In the genomic region with DNA sequence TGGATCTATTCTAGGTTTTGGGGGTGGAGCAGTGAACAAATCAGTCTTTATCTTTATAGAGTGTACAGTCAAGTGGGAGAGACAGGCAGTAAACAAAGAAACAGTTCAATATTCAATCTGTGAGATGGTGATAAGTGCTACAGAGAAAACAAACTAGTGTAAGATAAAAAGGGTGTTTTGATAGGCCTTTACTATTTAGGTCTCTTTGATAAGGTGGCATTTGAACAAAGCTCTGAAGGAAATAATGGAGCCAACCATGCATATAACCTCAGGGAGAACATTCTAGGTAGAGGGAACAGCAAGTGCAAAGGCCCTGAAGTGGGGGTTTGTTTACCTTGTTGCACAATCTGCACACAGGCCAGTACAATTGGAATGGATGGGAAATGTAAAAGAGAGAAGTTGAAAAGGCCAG, we compare ENCODE assay signal across 18 cellular contexts. TPM values are rescaled to one million over a fixed set of nuclear protein-coding genes. Genes with fewer than 3 reads are reported as not detected.
DNase-seq lines count a peak whose midpoint lies in the region; ATAC-seq and TF ChIP-seq lines count a peak whose summit lies in the region.
"Had no signal": no experiment of that assay in that cellular context is flagged by ENCODE, and none has a peak within 500 bp of the region (broad histone marks: within the 10 kb centered on the region; RNA-seq: fewer than 3 reads in every experiment).

No MANE protein-coding gene starts in this region.

- no peaks in the 10 kb centered on the region for H3K79me2 ChIP-seq in OCI-LY7 (ENCODE audit: insufficient read depth, low read depth, low read length)

- intact Hi-C loops in left ventricle myocardium inferior (cut with micrococcal nuclease) (no loop called here), Right ventricle myocardium inferior (cut with DNase I) (no loop called here), OCI-LY7 (cut with micrococcal nuclease; ENCODE audit: unreplicated experiment) (no loop called here)

- H4K20me1 ChIP-seq in OCI-LY7 (ENCODE audit: insufficient read depth, low read length), result no peaks in the 10 kb centered on the region

- H3K9me3 Mint-ChIP-seq in endodermal cell, result no peaks in the 10 kb centered on the region
- H3K9me3 Mint-ChIP-seq in activated CD4-positive, alpha-beta memory T cell treated with anti-CD3 and anti-CD28 coated beads, Interleukin-2, amount 10 ng/mL, durations not matched to agents 7 days and 5 days, result no peaks in the 10 kb centered on the region
- H3K9me3 Mint-ChIP-seq: CD8-positive, alpha-beta T cell; T-cell had no signal

- no peak for DNase-seq in left ventricle myocardium inferior
- no peak for DNase-seq in Right ventricle myocardium inferior (ENCODE audit: missing footprints)
- peak; percentile 10 for DNase-seq in OCI-LY7 (ENCODE audit: low spot score)
- peak; percentile 11 for DNase-seq in iris pigment epithelial cell (ENCODE audit: low read depth)
- no peak for DNase-seq in A172 (ENCODE audit: low spot score)
- DNase-seq in endodermal cell, result no peak
- DNase-seq in activated CD4-positive, alpha-beta memory T cell treated with anti-CD3 and anti-CD28 coated beads, Interleukin-2, amount 10 ng/mL, durations not matched to agents 7 days and 5 days, result no peak
- DNase-seq: activated effector memory CD4-positive, alpha-beta T cell treated with Interleukin-2 at 50 U/mL for 16 hours; CD8-positive, alpha-beta T cell; hypothalamus; NCI-H1694 treated with DMSO at 0.1 percent for 48 hours; occipital lobe; RPMI8226; sigmoid colon; stimulated activated CD4-positive, alpha-beta T cell treated with anti-CD3 and anti-CD28 coated beads, Interleukin-2, amount 100 ng/mL, for 24 hours; T-cell had no signal

- ATAC-seq in Right ventricle myocardium inferior (no peak), HG03565 (IDR thresholded peaks at IDR 0.05; ENCODE audit: unreplicated experiment) (no peak)
- ATAC-seq: CD8-positive, alpha-beta T cell; T-cell had no signal

- H3K36me3 ChIP-seq in left ventricle myocardium inferior (peaks cover 10% of the 10 kb centered on the region), OCI-LY7 (ENCODE audit: insufficient read depth, low read length) (peaks cover 37% of the 10 kb centered on the region), endodermal cell (ENCODE audit: control insufficient read depth, insufficient read depth, low read length) (peaks cover 15% of the 10 kb centered on the region)
- H3K36me3 ChIP-seq: vagina had no signal

- CTCF ChIA-PET in OCI-LY7 (lab: Charles Lee; ENCODE audit: unreplicated experiment), result no interaction called here
- CTCF ChIA-PET in activated CD4-positive, alpha-beta memory T cell treated with anti-CD3 and anti-CD28 coated beads, Interleukin-2, amount 10 ng/mL, durations not matched to agents 7 days and 5 days (lab: Charles Lee), result no interaction called here

- TF ChIP-seq CTCF in left ventricle myocardium inferior (IDR thresholded peaks at IDR 0.05; ENCODE audit: borderline replicate concordance), result no peak
- no peak for TF ChIP-seq CTCF in OCI-LY7 (conservative IDR thresholded peaks at IDR 0.05; ENCODE audit: low read length)
- TF ChIP-seq CTCF in endodermal cell (conservative IDR thresholded peaks at IDR 0.05), result no peak

- POLR2A ChIA-PET in OCI-LY7 (lab: Charles Lee), result no interaction called here
- POLR2A ChIA-PET in activated CD4-positive, alpha-beta memory T cell treated with anti-CD3 and anti-CD28 coated beads, Interleukin-2, amount 10 ng/mL, durations not matched to agents 7 days and 5 days (lab: Charles Lee), result no interaction called here

- H3K36me3 Mint-ChIP-seq in endodermal cell (ENCODE audit: low read depth), result peaks cover 44% of the 10 kb centered on the region
- peaks cover 42% of the 10 kb centered on the region for H3K36me3 Mint-ChIP-seq in activated CD4-positive, alpha-beta memory T cell treated with anti-CD3 and anti-CD28 coated beads, Interleukin-2, amount 10 ng/mL, durations not matched to agents 7 days and 5 days (ENCODE audit: low read depth)

- peaks cover 16% of the 10 kb centered on the region for H3K4me1 Mint-ChIP-seq in endodermal cell
- H3K4me1 Mint-ChIP-seq in activated CD4-positive, alpha-beta memory T cell treated with anti-CD3 and anti-CD28 coated beads, Interleukin-2, amount 10 ng/mL, durations not matched to agents 7 days and 5 days, result peaks cover 4% of the 10 kb centered on the region

- H3K4me3 Mint-ChIP-seq in endodermal cell, result no peak overlapping the region
- H3K4me3 Mint-ChIP-seq in activated CD4-positive, alpha-beta memory T cell treated with anti-CD3 and anti-CD28 coated beads, Interleukin-2, amount 10 ng/mL, durations not matched to agents 7 days and 5 days, result no peak overlapping the region
- H3K4me3 Mint-ChIP-seq: CD8-positive, alpha-beta T cell; T-cell had no signal

- H3K27ac Mint-ChIP-seq in endodermal cell, result no peak overlapping the region
- H3K27ac Mint-ChIP-seq in activated CD4-positive, alpha-beta memory T cell treated with anti-CD3 and anti-CD28 coated beads, Interleukin-2, amount 10 ng/mL, durations not matched to agents 7 days and 5 days, result no peak overlapping the region
- H3K27ac Mint-ChIP-seq: T-cell had no signal

- H3K9me3 ChIP-seq in left ventricle myocardium inferior (replicated peaks) (no peaks in the 10 kb centered on the region), OCI-LY7 (ENCODE audit: low read length) (no peaks in the 10 kb centered on the region), endodermal cell (ENCODE audit: control insufficient read depth, low read length) (no peaks in the 10 kb centered on the region)
- H3K9me3 ChIP-seq: sigmoid colon, vagina had no signal

- H3K27me3 Mint-ChIP-seq in endodermal cell (ENCODE audit: insufficient read depth), result no peaks in the 10 kb centered on the region
- no peaks in the 10 kb centered on the region for H3K27me3 Mint-ChIP-seq in activated CD4-positive, alpha-beta memory T cell treated with anti-CD3 and anti-CD28 coated beads, Interleukin-2, amount 10 ng/mL, durations not matched to agents 7 days and 5 days
- H3K27me3 Mint-ChIP-seq: T-cell had no signal

- H3K4me3 ChIP-seq in left ventricle myocardium inferior (no peak overlapping the region), OCI-LY7 (ENCODE audit: low read depth, low read length, poor library complexity, severe bottlenecking) (no peak overlapping the region), endodermal cell (ENCODE audit: low read length) (no peak overlapping the region)
- H3K4me3 ChIP-seq: sigmoid colon, vagina had no signal

- H3K27me3 ChIP-seq in left ventricle myocardium inferior (ENCODE audit: low read depth) (no peaks in the 10 kb centered on the region), endodermal cell (ENCODE audit: control insufficient read depth, insufficient read depth, low read length, poor library complexity, severe bottlenecking) (no peaks in the 10 kb centered on the region)
- H3K27me3 ChIP-seq: sigmoid colon, vagina had no signal

- H3K27ac ChIP-seq in left ventricle myocardium inferior (replicated peaks) (peak overlapping the region; percentile 27), OCI-LY7 (ENCODE audit: low read depth, low read length, poor library complexity, severe bottlenecking) (no peak overlapping the region), endodermal cell (ENCODE audit: low read depth, low read length) (no peak overlapping the region)
- H3K27ac ChIP-seq: sigmoid colon, vagina had no signal

- no peak overlapping the region for H2AFZ ChIP-seq in OCI-LY7 (ENCODE audit: low read length)

- H3K4me1 ChIP-seq in left ventricle myocardium inferior, result peaks cover 23% of the 10 kb centered on the region
- peaks cover 8% of the 10 kb centered on the region for H3K4me1 ChIP-seq in OCI-LY7 (ENCODE audit: insufficient read depth, low read length, poor library complexity, severe bottlenecking)
- H3K4me1 ChIP-seq in endodermal cell (ENCODE audit: control insufficient read depth, insufficient read depth, low read length), result no peaks in the 10 kb centered on the region
- H3K4me1 ChIP-seq: vagina had no signal

- H3K9ac ChIP-seq in endodermal cell (ENCODE audit: extremely low read depth, low read length, poor library complexity, severe bottlenecking), result no peak overlapping the region

- BruUV-seq in OCI-LY7 (replicated peaks; lab: Mats Ljungman, UMichigan), result no TSS peak

- no peak overlapping the region for H3K4me2 ChIP-seq in OCI-LY7 (ENCODE audit: low read length)

- no peaks in the 10 kb centered on the region for H3K9me2 ChIP-seq in OCI-LY7 (ENCODE audit: insufficient read depth, low read length)

RNA-seq across cellular contexts. Expression of a gene that starts 47.3 kb away (rescaled TPM):
- total RNA-seq in left ventricle myocardium inferior (139 TPM), Right ventricle myocardium inferior (114 TPM), OCI-LY7 (2022) (113 and 123 TPM in 2 replicates), endodermal cell (100 to 1,000 TPM in 1 of 2 donors, 10 to 100 TPM in 1; 98.2 to 106 TPM)
- 56.2 and 61.0 TPM in 2 replicates for total RNA-seq in OCI-LY7 (2014; rRNA removed; shearing (Covaris generic))
- total RNA-seq in A172 (2014; rRNA removed; shearing (Covaris generic)), result 75.6 and 100 TPM in 2 replicates
- 55.1 TPM for polyA plus RNA-seq in endodermal cell (2013, experiment 1 of 2)
- 50.9 TPM for polyA plus RNA-seq in endodermal cell (2013, experiment 2 of 2)
- 10 to 100 TPM; 88.1 to 92.3 TPM for total RNA-seq in activated CD4-positive, alpha-beta memory T cell treated with anti-CD3 and anti-CD28 coated beads, Interleukin-2, amount 10 ng/mL, durations not matched to agents 7 days and 5 days

RNA-seq across cellular contexts. Expression of a gene that starts 56.6 kb away (rescaled TPM):
- 572 TPM for total RNA-seq in left ventricle myocardium inferior
- 646 TPM for total RNA-seq in Right ventricle myocardium inferior
- 1,415 and 1,436 TPM in 2 replicates for total RNA-seq in OCI-LY7 (2014; rRNA removed; shearing (Covaris generic))
- total RNA-seq in OCI-LY7 (2022), result 1,876 and 1,917 TPM in 2 replicates
- total RNA-seq in A172 (2014; rRNA removed; shearing (Covaris generic)), result 1,425 and 1,744 TPM in 2 replicates
- 1,000 to 10,000 TPM; 1,610 to 1,647 TPM for total RNA-seq in endodermal cell
- 2,166 TPM for polyA plus RNA-seq in endodermal cell (2013, experiment 1 of 2)
- polyA plus RNA-seq in endodermal cell (2013, experiment 2 of 2), result 2,106 TPM
- total RNA-seq in activated CD4-positive, alpha-beta memory T cell treated with anti-CD3 and anti-CD28 coated beads, Interleukin-2, amount 10 ng/mL, durations not matched to agents 7 days and 5 days, result 100 to 1,000 TPM; 911 to 941 TPM

Comparison
In these comparisons a context has a peak if more than half of its experiments do, and no peak if none do; other contexts are left out.
1. DNase-seq: peak in OCI-LY7 (single experiment) and iris pigment epithelial cell (single experiment); none in left ventricle myocardium inferior (single experiment), Right ventricle myocardium inferior (single experiment), A172 (single experiment), endodermal cell (single experiment) and activated CD4-positive, alpha-beta memory T cell treated with anti-CD3 and anti-CD28 coated beads, Interleukin-2, amount 10 ng/mL, durations not matched to agents 7 days and 5 days (single experiment).